In genomic region chrX:38220024-38220935, GRCh38 we compare ENCODE assay signal across 8 cellular contexts. TPM values are rescaled to one million over a fixed set of nuclear protein-coding genes. Genes with fewer than 3 reads are reported as not detected.
DNase-seq lines count a peak whose midpoint lies in the region; ATAC-seq and TF ChIP-seq lines count a peak whose summit lies in the region.

SRPX (minus strand) TSS chrX:38220871; CDS start chrX:38220792, 79 bp downstream.

- POLR2A ChIA-PET in WTC11 (lab: Charles Lee): no interaction called here

- peaks cover 22% of the 10 kb centered on the region for H3K27me3 Mint-ChIP-seq in activated naive CD4-positive, alpha-beta T cell treated with anti-CD3 and anti-CD28 coated beads for 36 hours (ENCODE audit: low read depth)
- H3K27me3 Mint-ChIP-seq in WTC11 (ENCODE audit: low read depth): peaks cover 50% of the 10 kb centered on the region

- no peaks in the 10 kb centered on the region for H3K36me3 ChIP-seq in osteoblast (ENCODE audit: insufficient read depth, low read length)

- no peaks in the 10 kb centered on the region for H3K9me3 ChIP-seq in osteoblast (ENCODE audit: low read depth, low read length)

- peak within 1 kb of the TSS; percentile 71 for H3K4me3 ChIP-seq in osteoblast (ENCODE audit: insufficient read depth, low read length)

- H3K4me1 ChIP-seq in foreskin keratinocyte (peaks cover 10% of the 10 kb centered on the region), osteoblast (ENCODE audit: insufficient read depth, low read length) (peaks cover 15% of the 10 kb centered on the region)

- H3K79me2 ChIP-seq in osteoblast (ENCODE audit: insufficient read depth, low read length): peaks cover 6% of the 10 kb centered on the region

- intact Hi-C loops in activated naive CD4-positive, alpha-beta T cell treated with anti-CD3 and anti-CD28 coated beads for 36 hours (cut with micrococcal nuclease): loop anchor here (1.0 kb wide), 1 partner anchor 107 kb away; the partner anchor contains the start of gene RPGR

- peak within 1 kb of the TSS; percentile 24 for H3K4me3 Mint-ChIP-seq in activated naive CD4-positive, alpha-beta T cell treated with anti-CD3 and anti-CD28 coated beads for 36 hours
- peak within 1 kb of the TSS; percentile 74 for H3K4me3 Mint-ChIP-seq in WTC11

- TF ChIP-seq CTCF in WTC11 (IDR thresholded peaks at IDR 0.05) (no peak), foreskin keratinocyte (conservative IDR thresholded peaks at IDR 0.05) (peak; percentile 58), osteoblast (IDR thresholded peaks at IDR 0.05; ENCODE audit: extremely low read depth, low read depth, low read length) (peak; percentile 35)

- H3K27ac ChIP-seq in foreskin keratinocyte (peak within 1 kb of the TSS; percentile 23), osteoblast (ENCODE audit: low read depth, low read length) (peak within 1 kb of the TSS; percentile 22)

- H3K36me3 Mint-ChIP-seq in activated naive CD4-positive, alpha-beta T cell treated with anti-CD3 and anti-CD28 coated beads for 36 hours (ENCODE audit: low read depth): no peaks in the 10 kb centered on the region
- H3K36me3 Mint-ChIP-seq in WTC11: no peaks in the 10 kb centered on the region

- ATAC-seq in WTC11 (peak; percentile 69), foreskin keratinocyte (peak; percentile 68), HG02970 (IDR thresholded peaks at IDR 0.05; ENCODE audit: low FRiP score, unreplicated experiment) (no peak)

- CTCF ChIA-PET in activated naive CD4-positive, alpha-beta T cell treated with anti-CD3 and anti-CD28 coated beads for 36 hours (lab: Charles Lee): interaction anchor here (1.4 to 2.0 kb wide), 2 partner anchors 54 to 107 kb away, joined by 4 to 8 read pairs; partner anchors contain the start of gene RPGR
- CTCF ChIA-PET in WTC11 (lab: Charles Lee): interaction anchor here (0.6 to 2.3 kb wide), 6 partner anchors 40 to 475 kb away, joined by 3 to 13 read pairs (median 4); partner anchors contain the start of gene RPGR

- H3K9me3 Mint-ChIP-seq in activated naive CD4-positive, alpha-beta T cell treated with anti-CD3 and anti-CD28 coated beads for 36 hours: no peaks in the 10 kb centered on the region
- no peaks in the 10 kb centered on the region for H3K9me3 Mint-ChIP-seq in WTC11

- H2AFZ ChIP-seq in osteoblast (ENCODE audit: low read length): peak within 1 kb of the TSS; percentile 80

- H3K27me3 ChIP-seq in foreskin keratinocyte: no peaks in the 10 kb centered on the region
- no peaks in the 10 kb centered on the region for H3K27me3 ChIP-seq in osteoblast (ENCODE audit: insufficient read depth, low read length)

- H3K4me2 ChIP-seq in osteoblast (ENCODE audit: insufficient read depth, low read length): peak within 1 kb of the TSS; percentile 81

- no peaks in the 10 kb centered on the region for H3K4me1 Mint-ChIP-seq in activated naive CD4-positive, alpha-beta T cell treated with anti-CD3 and anti-CD28 coated beads for 36 hours (ENCODE audit: low read depth)
- peaks cover 15% of the 10 kb centered on the region for H3K4me1 Mint-ChIP-seq in WTC11

- no peak within 1 kb of the TSS for H3K27ac Mint-ChIP-seq in activated naive CD4-positive, alpha-beta T cell treated with anti-CD3 and anti-CD28 coated beads for 36 hours
- H3K27ac Mint-ChIP-seq in WTC11: no peak within 1 kb of the TSS

- DNase-seq in activated naive CD4-positive, alpha-beta T cell treated with anti-CD3 and anti-CD28 coated beads for 36 hours: peak; percentile 35
- no peak for DNase-seq in activated naive CD4-positive, alpha-beta T cell treated with anti-CD3 and anti-CD28 coated beads, Interleukin-2, amount 50 U/mL, for 16 hours
- DNase-seq in Kasumi-1 (lab: John Stamatoyannopoulos, UW) (peak; percentile 51 to 67), WTC11 (ENCODE audit: low spot score) (peak; percentile 37), foreskin keratinocyte (peak in 1 of 2 donors; percentile 39), osteoblast (ENCODE audit: insufficient read length, low spot score, missing footprints) (no peak), cortex of kidney (lab: John Stamatoyannopoulos, UW) (no peak)

- H4K20me1 ChIP-seq in osteoblast (ENCODE audit: insufficient read depth, low read length): no peaks in the 10 kb centered on the region

TF ChIP-seq in WTC11, 78 proteins besides CTCF, POLR2A, EP300 and RAD21:
- TF ChIP-seq MAX (CRISPR knock-in tag; IDR thresholded peaks at IDR 0.05): peak; percentile 31; the same call in 1 of the 2 replicates
- TF ChIP-seq MLX (CRISPR knock-in tag; IDR thresholded peaks at IDR 0.05): no peak

RNA-seq across cellular contexts. Expression of gene SRPX, which starts in this region (rescaled TPM):
- total RNA-seq in activated naive CD4-positive, alpha-beta T cell treated with anti-CD3 and anti-CD28 coated beads for 36 hours: not detected
- total RNA-seq in WTC11 (2021): 7.7 to 8.0 TPM (median 7.7 TPM) in 3 replicates
- total RNA-seq in foreskin keratinocyte: 68.8 and 129 TPM in 2 replicates
- 65.6 and 118 TPM in 2 replicates for polyA plus RNA-seq in foreskin keratinocyte
- total RNA-seq in osteoblast: 76.7 and 93.1 TPM in 2 replicates

Comparison
In these comparisons a context has a peak if more than half of its experiments do, and no peak if none do; other contexts are left out.
1. Peak in DNase-seq in activated naive CD4-positive, alpha-beta T cell treated with anti-CD3 and anti-CD28 coated beads for 36 hours; RNA of the gene not detected or under 1 TPM.
2. DNase-seq: peak in Kasumi-1 (2 of 2) and WTC11 (single experiment); none in activated naive CD4-positive, alpha-beta T cell treated with anti-CD3 and anti-CD28 coated beads, Interleukin-2, amount 50 U/mL, for 16 hours (single experiment), osteoblast (single experiment) and cortex of kidney (single experiment).